11 cellular contexts compared by ENCODE assay signal in genomic region chr3:69236808-69237707, GRCh38.
DNase-seq lines count a peak whose midpoint lies in the region; ATAC-seq and TF ChIP-seq lines count a peak whose summit lies in the region.
"Had no signal": no experiment of that assay in that cellular context is flagged by ENCODE, and none has a peak within 500 bp of the region (broad histone marks: within the 10 kb centered on the region; RNA-seq: fewer than 3 reads in every experiment).

No MANE protein-coding gene starts in this region.

- H3K36me3 Mint-ChIP-seq in MCF 10A (ENCODE audit: insufficient read depth, unreplicated experiment) = no peaks in the 10 kb centered on the region
- H3K36me3 Mint-ChIP-seq: stimulated activated memory B cell treated with anti-CD40 and anti-IgM and Interleukin-4, amounts not matched to agents 10 μg/mL and 1 μg/mL and 100 μg/mL, for 72 hours had no signal

- H3K27ac Mint-ChIP-seq in MCF 10A (ENCODE audit: low read depth, unreplicated experiment) = peak overlapping the region; percentile 40
- H3K27ac Mint-ChIP-seq: stimulated activated memory B cell treated with anti-CD40 and anti-IgM and Interleukin-4, amounts not matched to agents 10 μg/mL and 1 μg/mL and 100 μg/mL, for 72 hours had no signal

- TF ChIP-seq EP300 in transverse colon (IDR thresholded peaks at IDR 0.05; ENCODE audit: low read depth) = no peak

- no peak overlapping the region for H3K27ac ChIP-seq in mammary epithelial cell (ENCODE audit: insufficient read depth, low read depth, low read length)
- peak overlapping the region; percentile 43 to 64 for H3K27ac ChIP-seq in left lung
- peak overlapping the region; percentile 43 to 62 (median 58) for H3K27ac ChIP-seq in transverse colon
- no peak overlapping the region for H3K27ac ChIP-seq in aorta (ENCODE audit: low read depth in 1 of 2, low read length in 2 of 2)
- H3K27ac ChIP-seq: neutrophil had no signal

- no peaks in the 10 kb centered on the region for H3K27me3 Mint-ChIP-seq in MCF 10A (ENCODE audit: insufficient read depth, unreplicated experiment)
- H3K27me3 Mint-ChIP-seq: stimulated activated memory B cell treated with anti-CD40 and anti-IgM and Interleukin-4, amounts not matched to agents 10 μg/mL and 1 μg/mL and 100 μg/mL, for 72 hours had no signal

- intact Hi-C loops in MCF 10A (cut with micrococcal nuclease) (no loop called here), mammary epithelial cell (cut with micrococcal nuclease) (no loop called here), left lung (cut with DNase I) (no loop called here), transverse colon (cut with DNase I; ENCODE audit: low total_unique reads) (no loop called here), aorta (cut with DNase I) (no loop called here)

- BruUV-seq in MCF 10A (replicated peaks; lab: Mats Ljungman, UMichigan) (no TSS peak), mammary epithelial cell (replicated peaks; lab: Mats Ljungman, UMichigan) (no TSS peak)

- peaks cover 2% of the 10 kb centered on the region for H3K36me3 ChIP-seq in mammary epithelial cell (ENCODE audit: insufficient read depth, low read length)
- H3K36me3 ChIP-seq in left lung = peaks cover 0 to 8% of the 10 kb centered on the region in 2 donors
- no peaks in the 10 kb centered on the region for H3K36me3 ChIP-seq in transverse colon
- H3K36me3 ChIP-seq in aorta (ENCODE audit: control insufficient read depth in 1 of 2, insufficient read depth in 2 of 2, low read length in 1 of 2) = no peaks in the 10 kb centered on the region

- H3K4me1 ChIP-seq in mammary epithelial cell (ENCODE audit: insufficient read depth, low read length) (peaks cover 3% of the 10 kb centered on the region), left lung (peaks cover 16 to 29% of the 10 kb centered on the region in 2 donors), transverse colon (peaks cover 0 to 25% (median 5%) of the 10 kb centered on the region in 4 donors), aorta (ENCODE audit: control insufficient read depth in 1 of 2, insufficient read depth in 2 of 2, low read length in 2 of 2) (no peaks in the 10 kb centered on the region)

- H3K4me3 ChIP-seq in mammary epithelial cell (replicated peaks in 1 of 3; ENCODE audit: insufficient read depth in 1 of 3, low read depth in 2 of 3, low read length in 3 of 3) (no peak overlapping the region), left lung (peak overlapping the region; percentile 0 to 28), transverse colon (peak overlapping the region in 3 of 4 donors; percentile 6 to 29 (median 10)), aorta (ENCODE audit: low read length in 2 of 2) (no peak overlapping the region)

- no peak for TF ChIP-seq POLR2A in transverse colon (IDR thresholded peaks at IDR 0.05)

- dilution Hi-C loops in mammary epithelial cell (cut with HindIII; ENCODE audit: low sequenced_read_pairs) = no loop called here

- H3K9me3 Mint-ChIP-seq in MCF 10A (ENCODE audit: unreplicated experiment) = no peaks in the 10 kb centered on the region
- H3K9me3 Mint-ChIP-seq: stimulated activated memory B cell treated with anti-CD40 and anti-IgM and Interleukin-4, amounts not matched to agents 10 μg/mL and 1 μg/mL and 100 μg/mL, for 72 hours had no signal

- no peaks in the 10 kb centered on the region for H3K79me2 ChIP-seq in mammary epithelial cell (ENCODE audit: insufficient read depth, low read length)

- ATAC-seq in left lung (peak; percentile 55), aorta (ENCODE audit: low FRiP score) (no peak)
- ATAC-seq: stimulated activated memory B cell treated with anti-CD40 and anti-IgM and Interleukin-4, amounts not matched to agents 10 μg/mL and 1 μg/mL and 100 μg/mL, for 72 hours had no signal

- peaks cover 10% of the 10 kb centered on the region for H3K4me1 Mint-ChIP-seq in MCF 10A (ENCODE audit: insufficient read depth, unreplicated experiment)
- H3K4me1 Mint-ChIP-seq: stimulated activated memory B cell treated with anti-CD40 and anti-IgM and Interleukin-4, amounts not matched to agents 10 μg/mL and 1 μg/mL and 100 μg/mL, for 72 hours had no signal

- no peaks in the 10 kb centered on the region for H4K20me1 ChIP-seq in mammary epithelial cell (ENCODE audit: insufficient read depth, low read length)

- H3K4me3 Mint-ChIP-seq in MCF 10A (ENCODE audit: unreplicated experiment) = peak overlapping the region; percentile 57
- H3K4me3 Mint-ChIP-seq: stimulated activated memory B cell treated with anti-CD40 and anti-IgM and Interleukin-4, amounts not matched to agents 10 μg/mL and 1 μg/mL and 100 μg/mL, for 72 hours had no signal

- H3K9me3 ChIP-seq in mammary epithelial cell (replicated peaks; ENCODE audit: insufficient read depth, low read length) (no peaks in the 10 kb centered on the region), left lung (no peaks in the 10 kb centered on the region), transverse colon (no peaks in the 10 kb centered on the region), aorta (ENCODE audit: control insufficient read depth, low read length) (no peaks in the 10 kb centered on the region)
- H3K9me3 ChIP-seq: neutrophil had no signal

- TF ChIP-seq CTCF in MCF 10A (IDR thresholded peaks at IDR 0.05; ENCODE audit: unreplicated experiment) (no peak), mammary epithelial cell (conservative IDR thresholded peaks at IDR 0.05 in 1 of 2, IDR thresholded peaks at IDR 0.05 in 1 of 2; ENCODE audit: extremely low read depth in 1 of 2, insufficient read depth in 1 of 2, low read depth in 1 of 2, low read length in 2 of 2) (no peak), left lung (IDR thresholded peaks at IDR 0.05) (no peak), transverse colon (IDR thresholded peaks at IDR 0.05) (no peak)

- H3K27me3 ChIP-seq in mammary epithelial cell (ENCODE audit: insufficient read depth, low read length) (no peaks in the 10 kb centered on the region), left lung (no peaks in the 10 kb centered on the region), transverse colon (no peaks in the 10 kb centered on the region), aorta (ENCODE audit: control insufficient read depth in 1 of 2, insufficient read depth in 2 of 2, low read length in 1 of 2) (no peaks in the 10 kb centered on the region)
- H3K27me3 ChIP-seq: neutrophil had no signal

- in situ Hi-C loops in mammary epithelial cell (cut with MboI; ENCODE audit: low sequenced_read_pairs in 2 of 2) = no loop called here
- in situ Hi-C loops in transverse colon (cut with MboI; ENCODE audit: low pct_ligation_motif_present in 1 of 4, low pct_unique_long_range_greater_than_20kb in 1 of 4, low sequenced_read_pairs in 3 of 4) = no loop called here

- CTCF ChIA-PET in MCF 10A (lab: Yijun Ruan, JAX) = interaction anchor here (0.6 to 1.7 kb wide), 12 partner anchors 14 to 82 kb away, joined by 3 to 5 read pairs (median 4); no protein-coding TSS in a partner anchor
- CTCF ChIA-PET in mammary epithelial cell (lab: Charles Lee; ENCODE audit: low non-redundant PET) = no interaction called here

- no peak overlapping the region for H3K4me2 ChIP-seq in mammary epithelial cell (ENCODE audit: insufficient read depth, low read depth, low read length)

- DNase-seq in MCF 10A (ENCODE audit: unreplicated experiment) = peak; percentile 33
- no peak for DNase-seq in mammary epithelial cell
- DNase-seq in cerebellar cortex (ENCODE audit: low spot score) = peak; percentile 12
- no peak for DNase-seq in left lung
- peak; percentile 32 for DNase-seq in transverse colon
- no peak for DNase-seq in cortex of kidney (lab: John Stamatoyannopoulos, UW)
- DNase-seq in NOMO-1 treated with dmso at 0.1 percent for 144 hours (lab: John Stamatoyannopoulos, UW; ENCODE audit: unreplicated experiment) = no peak
- DNase-seq in aorta = no peak
- DNase-seq: NCI-H2081 treated with DMSO at 0.1 percent for 48 hours had no signal

- 95% methylated on average over 8 of the region's 8 CpGs for WGBS in mammary epithelial cell (ENCODE audit: low coverage, missing lambda C conversion rate)
- 36 to 52% methylated on average over 5 to 8 of the region's 8 CpGs for WGBS in transverse colon (ENCODE audit: low coverage in 1 of 2), 2 donors
- WGBS in aorta, 2 donors = 61 to 72% methylated on average over 8 of the region's 8 CpGs

- H3K9ac ChIP-seq in mammary epithelial cell (ENCODE audit: insufficient read depth, low read length) = no peak overlapping the region

- H2AFZ ChIP-seq in mammary epithelial cell (ENCODE audit: low read depth, low read length) = no peak overlapping the region

- POLR2A ChIA-PET in MCF 10A (lab: Yijun Ruan, JAX) = interaction anchor here (0.5 to 1.7 kb wide), 7 partner anchors 14 to 276 kb away, joined by 3 to 7 read pairs (median 3); no protein-coding TSS in a partner anchor

Comparison
In these comparisons a context has a peak if more than half of its experiments do, and no peak if none do; other contexts are left out.
1. DNase-seq: peak in MCF 10A (single experiment), cerebellar cortex (single experiment) and transverse colon (single experiment); none in mammary epithelial cell (single experiment), left lung (0 of 2), cortex of kidney (single experiment), NOMO-1 treated with dmso at 0.1 percent for 144 hours (single experiment) and aorta (0 of 2).
2. H3K27ac ChIP-seq: peak in left lung (2 of 2) and transverse colon (4 of 4); none in mammary epithelial cell (single experiment) and aorta (0 of 2).
3. H3K4me3 ChIP-seq: peak in left lung (2 of 2) and transverse colon (3 of 4); none in mammary epithelial cell (0 of 3) and aorta (0 of 2).